In the genomic region with DNA sequence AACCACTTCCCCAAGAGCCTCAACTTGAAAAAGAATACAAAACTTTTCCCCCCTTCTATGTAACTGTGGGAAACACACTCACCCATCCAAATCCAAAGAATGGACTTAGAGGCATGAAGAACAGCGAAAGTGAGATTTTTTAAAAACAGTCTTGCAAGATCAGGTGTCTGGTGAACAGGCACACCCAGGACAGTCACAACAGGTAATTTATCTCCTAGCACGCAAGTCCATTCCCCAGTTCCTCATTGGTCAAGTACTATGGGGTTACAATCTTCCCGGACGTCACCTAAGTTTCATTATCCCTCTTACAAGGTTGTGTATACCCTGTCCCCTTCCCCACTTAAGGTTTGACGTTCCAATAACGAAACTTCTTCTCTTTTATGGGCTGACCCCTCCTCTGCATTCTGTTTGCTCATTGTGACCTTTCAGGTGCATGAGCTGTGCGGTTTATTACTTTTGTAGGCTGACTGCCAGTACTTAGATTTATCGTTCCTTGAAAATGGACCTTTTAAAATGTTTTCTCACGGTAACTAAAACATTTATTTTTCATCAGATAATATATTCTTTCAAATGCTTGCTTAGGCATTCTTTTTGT, we compare ENCODE assay signal across 24 cellular contexts.
"Had no signal": no experiment of that assay in that cellular context is flagged by ENCODE, and none has a peak within 500 bp of the region (broad histone marks: within the 10 kb centered on the region; RNA-seq: fewer than 3 reads in every experiment).

No MANE protein-coding gene starts in this region.

- DNase-seq: activated CD4-positive, alpha-beta memory T cell treated with anti-CD3 and anti-CD28 coated beads for 36 hours; activated CD4-positive, alpha-beta T cell treated with anti-CD3 and anti-CD28 coated beads for 36 hours; activated CD4-positive, alpha-beta T cell treated with anti-CD3 and anti-CD28 coated beads, Interleukin-2, amount 10 ng/mL, durations not matched to agents 24 days and 14 days; activated CD4-positive, CD25-positive, alpha-beta regulatory T cell; activated CD4-positive, CD25-positive, alpha-beta regulatory T cell treated with anti-CD3 and anti-CD28 coated beads, Interleukin-2, amount 50 U/mL, for 72 hours; activated CD8-positive, alpha-beta memory T cell treated with anti-CD3 and anti-CD28 coated beads, Interleukin-2, amount 10 ng/mL, durations not matched to agents 7 days and 5 days; activated CD8-positive, alpha-beta memory T cell treated with anti-CD3 and anti-CD28 coated beads, Interleukin-2, amount 50 U/mL, for 4 hours; activated CD8-positive, alpha-beta T cell treated with anti-CD3 and anti-CD28 coated beads, Interleukin-2, amount 10 ng/mL, durations not matched to agents 7 days and 5 days; activated gamma-delta T cell; activated naive CD4-positive, alpha-beta T cell; activated naive CD4-positive, alpha-beta T cell treated with anti-CD3 and anti-CD28 coated beads, Interleukin-2, amount 10 ng/mL, durations not matched to agents 7 days and 5 days; activated naive CD8-positive, alpha-beta T cell treated with anti-CD3 and anti-CD28 coated beads, Interleukin-2, amount 10 ng/mL, durations not matched to agents 7 days and 5 days; activated T-cell treated with anti-CD3 and anti-CD28 coated beads, Interleukin-2, amount 50 U/mL, for 1 hour; activated T-cell treated with anti-CD3 and anti-CD28 coated beads, Interleukin-2, amount 50 U/mL, for 48 hours; anterior cingulate cortex; brain microvascular endothelial cell; dorsolateral prefrontal cortex; effector memory CD4-positive, alpha-beta T cell; endodermal cell; foreskin fibroblast; T-helper 2 cell had no signal

- H3K27me3 ChIP-seq: brain microvascular endothelial cell, dorsolateral prefrontal cortex had no signal

- H3K36me3 ChIP-seq: brain microvascular endothelial cell had no signal

- H3K27ac ChIP-seq: brain microvascular endothelial cell, coronary artery, dorsolateral prefrontal cortex had no signal

- H3K4me3 ChIP-seq: coronary artery, dorsolateral prefrontal cortex had no signal

- ATAC-seq: activated CD4-positive, alpha-beta T cell treated with anti-CD3 and anti-CD28 coated beads for 36 hours; activated CD8-positive, alpha-beta memory T cell treated with anti-CD3 and anti-CD28 coated beads, Interleukin-2, amount 10 ng/mL, durations not matched to agents 7 days and 5 days; activated CD8-positive, alpha-beta T cell treated with anti-CD3 and anti-CD28 coated beads, Interleukin-2, amount 10 ng/mL, durations not matched to agents 7 days and 5 days; activated naive CD4-positive, alpha-beta T cell treated with anti-CD3 and anti-CD28 coated beads, Interleukin-2, amount 50 U/mL, for 72 hours; esophagus mucosa had no signal
